15 cellular contexts compared by ENCODE assay signal in genomic region chr15:100895721-100896120, GRCh38. TPM values are rescaled to one million over a fixed set of nuclear protein-coding genes. Genes with fewer than 3 reads are reported as not detected.
DNase-seq lines count a peak whose midpoint lies in the region; ATAC-seq and TF ChIP-seq lines count a peak whose summit lies in the region.
"Had no signal": no experiment of that assay in that cellular context is flagged by ENCODE, and none has a peak within 500 bp of the region (broad histone marks: within the 10 kb centered on the region; RNA-seq: fewer than 3 reads in every experiment).

No MANE protein-coding gene starts in this region.

- no peak overlapping the region for H3K4me3 ChIP-seq in spleen
- H3K4me3 ChIP-seq: A549, GM12878, GM23338 had no signal

- peaks cover 0 to 31% (median 13%) of the 10 kb centered on the region in 7 donors for H3K27me3 ChIP-seq in spleen (replicated peaks in 1 of 7)

- WGBS in spleen, 5 donors = 84 to 92% (median 90%) methylated on average over 12 to 13 of the region's 13 CpGs

- no peak for TF ChIP-seq POLR2A in spleen (IDR thresholded peaks at IDR 0.05)

- H3K9me3 ChIP-seq in spleen = no peaks in the 10 kb centered on the region
- H3K9me3 ChIP-seq: A549, Caco-2 had no signal

- DNase-seq in omental fat pad (ENCODE audit: low spot score) (peak; percentile 12), spleen (peak; percentile 58), NCI-H2227 treated with DMSO at 0.1 percent for 48 hours (lab: John Stamatoyannopoulos, UW) (no peak)
- DNase-seq in stimulated activated naive CD4-positive, alpha-beta T cell treated with Interleukin-2 at 50 U/mL for 16 hours (lab: John Stamatoyannopoulos, UW) = no peak
- DNase-seq: Caco-2; CD8-positive, alpha-beta memory T cell; DMS 273 treated with DMSO at 0.1 percent for 48 hours; DMS79; H7 had no signal

- no peak for TF ChIP-seq CTCF in VCaP (conservative IDR thresholded peaks at IDR 0.05)
- TF ChIP-seq CTCF in omental fat pad (IDR thresholded peaks at IDR 0.05) = no peak
- no peak for TF ChIP-seq CTCF in spleen (IDR thresholded peaks at IDR 0.05 in 8 of 11, conservative IDR thresholded peaks at IDR 0.05 in 3 of 11)

- ATAC-seq in omental fat pad (ENCODE audit: low FRiP score) (no peak), GM21619 (IDR thresholded peaks at IDR 0.05; ENCODE audit: unreplicated experiment) (no peak)
- ATAC-seq: A549, GM12878, GM23338 had no signal

- H3K27ac ChIP-seq in VCaP (peak overlapping the region; percentile 98), spleen (no peak overlapping the region)
- H3K27ac ChIP-seq: A549 had no signal

- intact Hi-C loops in spleen (cut with DNase I; ENCODE audit: low total_unique reads) = no loop called here

- peaks cover 0 to 34% (median 18%) of the 10 kb centered on the region in 6 donors for H3K4me1 ChIP-seq in spleen
- H3K4me1 ChIP-seq: A549 had no signal

- H3K36me3 ChIP-seq in spleen = no peaks in the 10 kb centered on the region

RNA-seq across cellular contexts. Expression of gene ALDH1A3, which starts 16.1 kb away (rescaled TPM):
- total RNA-seq in omental fat pad (1,000 to 10,000 TPM in 1 of 4 donors, 100 to 1,000 TPM in 2, 10 to 100 TPM in 1; 61.3 to 1,088 (median 519) TPM), spleen (10 to 100 TPM in 2 of 7 donors, 1 to 10 TPM in 4, under 1 TPM in 1; 0.94 to 22.3 (median 6.4) TPM)
- polyA plus RNA-seq in spleen = 1 to 10 TPM; 1.1 to 4.0 (median 1.4) TPM
- total RNA-seq: CD8-positive, alpha-beta memory T cell; G401 had no signal
- polyA plus RNA-seq: CD8-positive, alpha-beta memory T cell had no signal

RNA-seq across cellular contexts. Expression of gene LRRK1, which starts 23.4 kb away (rescaled TPM):
- total RNA-seq in omental fat pad (10 to 100 TPM in 3 of 4 donors, 1 to 10 TPM in 1; 9.4 to 35.5 (median 16.9) TPM), spleen (10 to 100 TPM; 31.3 to 60.2 (median 49.9) TPM)
- polyA plus RNA-seq in spleen = 10 to 100 TPM; 12.0 to 23.6 (median 12.8) TPM
- total RNA-seq: G401 had no signal
- polyA plus RNA-seq: CD8-positive, alpha-beta memory T cell had no signal

Comparison
In these comparisons a context has a peak if more than half of its experiments do, and no peak if none do; other contexts are left out.
1. DNase-seq: peak in omental fat pad (single experiment) and spleen (single experiment); none in stimulated activated naive CD4-positive, alpha-beta T cell treated with Interleukin-2 at 50 U/mL for 16 hours (single experiment) and NCI-H2227 treated with DMSO at 0.1 percent for 48 hours (single experiment).